ENCODE assay signal across 28 cellular contexts in genomic region chr4:86446996-86447395, GRCh38.
"Had no signal": no experiment of that assay in that cellular context is flagged by ENCODE, and none has a peak within 500 bp of the region (broad histone marks: within the 10 kb centered on the region; RNA-seq: fewer than 3 reads in every experiment).

No MANE protein-coding gene starts in this region.

- H3K9me3 ChIP-seq: ovary, psoas muscle, right lobe of liver, sigmoid colon, stomach, thyroid gland, upper lobe of left lung, vagina had no signal

- H3K36me3 Mint-ChIP-seq: stimulated activated effector memory CD8-positive, alpha-beta T cell treated with anti-CD3 and anti-CD28 coated beads, Interleukin-12 subunit alpha, Interleukin-12 subunit beta, amount 100 ng/mL, for 72 hours; stimulated activated naive B cell treated with anti-CD40 and anti-IgM and Interleukin-4, amounts not matched to agents 10 μg/mL and 1 μg/mL and 100 μg/mL, for 72 hours had no signal

- H3K36me3 ChIP-seq: ovary, right lobe of liver, sigmoid colon, stomach, thoracic aorta, thyroid gland, tibial nerve, upper lobe of left lung, vagina had no signal

- H2AFZ ChIP-seq: parathyroid adenoma had no signal

- H3K27me3 ChIP-seq: ovary, right lobe of liver, sigmoid colon, stomach, thyroid gland, tibial nerve, upper lobe of left lung, vagina had no signal

- H3K4me1 ChIP-seq: parathyroid adenoma, psoas muscle, right lobe of liver, thyroid gland, tibial nerve, upper lobe of left lung had no signal

- H3K27ac ChIP-seq: ovary, parathyroid adenoma, psoas muscle, right lobe of liver, sigmoid colon, stomach, thoracic aorta, thyroid gland, tibial nerve, upper lobe of left lung, vagina had no signal

- H3K79me2 ChIP-seq: parathyroid adenoma had no signal

- H3K27ac Mint-ChIP-seq: natural killer cell treated with Interleukin-12 subunit alpha and Interleukin-12 subunit beta and Interleukin-15 and Interleukin-18, amount 100 ng/mL, for 72 hours; nephron progenitor cell; progenitor cell of endocrine pancreas; stimulated activated effector memory CD8-positive, alpha-beta T cell treated with anti-CD3 and anti-CD28 coated beads, Interleukin-12 subunit alpha, Interleukin-12 subunit beta, amount 100 ng/mL, for 72 hours; stimulated activated naive B cell treated with anti-CD40 and anti-IgM and Interleukin-4, amounts not matched to agents 10 μg/mL and 1 μg/mL and 100 μg/mL, for 72 hours; stimulated activated naive CD8-positive, alpha-beta T cell treated with anti-CD3 and anti-CD28 coated beads, Interleukin-15, Interleukin-2, amounts not matched to agents 100 ng/mL and 50 ng/mL, for 24 hours had no signal

- H3K4me3 Mint-ChIP-seq: natural killer cell treated with Interleukin-12 subunit alpha and Interleukin-12 subunit beta and Interleukin-15 and Interleukin-18, amount 100 ng/mL, for 72 hours; nephron progenitor cell; neural crest cell; stimulated activated effector memory CD8-positive, alpha-beta T cell treated with anti-CD3 and anti-CD28 coated beads, Interleukin-12 subunit alpha, Interleukin-12 subunit beta, amount 100 ng/mL, for 72 hours; stimulated activated naive B cell treated with anti-CD40 and anti-IgM and Interleukin-4, amounts not matched to agents 10 μg/mL and 1 μg/mL and 100 μg/mL, for 72 hours; stimulated activated naive CD8-positive, alpha-beta T cell treated with anti-CD3 and anti-CD28 coated beads, Interleukin-15, Interleukin-2, amounts not matched to agents 100 ng/mL and 50 ng/mL, for 24 hours had no signal

- ATAC-seq: natural killer cell treated with Interleukin-12 subunit alpha and Interleukin-12 subunit beta and Interleukin-15 and Interleukin-18, amount 100 ng/mL, for 72 hours; psoas muscle; right cardiac atrium; right lobe of liver; stimulated activated effector memory CD8-positive, alpha-beta T cell treated with anti-CD3 and anti-CD28 coated beads, Interleukin-12 subunit alpha, Interleukin-12 subunit beta, amount 100 ng/mL, for 72 hours; stimulated activated naive B cell treated with anti-CD40 and anti-IgM and Interleukin-4, amounts not matched to agents 10 μg/mL and 1 μg/mL and 100 μg/mL, for 72 hours had no signal

- H3K4me1 Mint-ChIP-seq: stimulated activated effector memory CD8-positive, alpha-beta T cell treated with anti-CD3 and anti-CD28 coated beads, Interleukin-12 subunit alpha, Interleukin-12 subunit beta, amount 100 ng/mL, for 72 hours had no signal

- DNase-seq: nephron progenitor cell; occipital lobe; ovary; posterior cingulate gyrus; psoas muscle; right cardiac atrium; right lobe of liver; sigmoid colon; small intestine; stimulated activated CD4-positive, alpha-beta T cell treated with anti-CD3 and anti-CD28 coated beads, Interleukin-15, amount 100 ng/mL, for 24 hours; stimulated activated CD4-positive, alpha-beta T cell treated with anti-CD3 and anti-CD28 coated beads, Interleukin-2, amount 100 ng/mL, for 24 hours; stimulated activated CD4-positive, alpha-beta T cell treated with anti-CD3 and anti-CD28 coated beads, Interleukin-2, amount 100 ng/mL, for 48 hours; stimulated activated CD4-positive, alpha-beta T cell treated with anti-CD3 and anti-CD28 coated beads, Interleukin-4, amount 100 ng/mL, for 24 hours; stimulated activated naive B cell treated with anti-CD40 and anti-IgM and Interleukin-4, amounts not matched to agents 10 μg/mL and 1 μg/mL and 100 μg/mL, for 72 hours; stimulated activated naive CD4-positive, alpha-beta T cell treated with Interleukin-2 at 50 U/mL for 16 hours; stomach; thyroid gland; trophoblast cell; upper lobe of left lung had no signal

- H3K9ac ChIP-seq: parathyroid adenoma had no signal

- H3K27me3 Mint-ChIP-seq: progenitor cell of endocrine pancreas had no signal

- H3K4me3 ChIP-seq: ovary, psoas muscle, right lobe of liver, sigmoid colon, stomach, thoracic aorta, thyroid gland, tibial nerve, upper lobe of left lung, vagina had no signal
